9 cellular contexts compared by ENCODE assay signal in the genomic region with DNA sequence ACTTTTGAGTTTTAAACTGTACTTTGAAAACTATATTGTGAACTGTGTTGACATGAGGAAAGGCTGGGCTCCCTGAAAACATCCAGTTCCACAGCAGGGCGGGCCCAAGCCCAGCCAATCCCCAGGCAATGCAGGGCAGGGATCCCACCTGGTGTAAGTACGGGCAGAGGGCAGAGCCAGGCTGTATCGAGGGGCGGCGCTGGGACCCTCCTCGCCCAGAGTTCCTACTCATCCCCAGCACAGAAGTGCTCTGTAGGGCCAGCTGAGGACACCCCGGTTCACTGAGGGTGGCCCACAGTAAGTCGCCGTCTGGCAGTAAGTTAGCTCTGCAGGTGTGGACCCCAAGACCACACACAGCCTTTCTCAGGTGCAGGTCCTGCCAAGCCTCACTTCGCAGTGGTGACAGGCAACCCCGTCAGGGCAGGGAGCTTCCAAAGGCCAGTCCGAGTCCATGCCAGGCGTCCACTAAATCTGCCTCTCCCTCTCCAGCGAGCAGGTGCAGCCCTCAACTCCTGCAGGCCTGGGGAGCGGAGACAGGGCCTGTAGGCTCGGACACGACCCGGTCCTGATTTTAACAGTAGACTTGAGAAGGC. TPM values are rescaled to one million over a fixed set of nuclear protein-coding genes. Genes with fewer than 3 reads are reported as not detected.
DNase-seq lines count a peak whose midpoint lies in the region; TF ChIP-seq lines count a peak whose summit lies in the region.
"Had no signal": no experiment of that assay in that cellular context is flagged by ENCODE, and none has a peak within 500 bp of the region (broad histone marks: within the 10 kb centered on the region; RNA-seq: fewer than 3 reads in every experiment).

No MANE protein-coding gene starts in this region.

- POLR2A ChIA-PET in CD8-positive, alpha-beta memory T cell (lab: Charles Lee): interaction anchor here (0.8 to 0.9 kb wide), 2 partner anchors 9 to 128 kb away, joined by 3 read pairs; a partner anchor contains a TSS

- H3K4me1 ChIP-seq in CD8-positive, alpha-beta memory T cell (ENCODE audit: insufficient read depth, low read length): peaks cover 12% of the 10 kb centered on the region
- peaks cover 2% of the 10 kb centered on the region for H3K4me1 ChIP-seq in osteoblast (ENCODE audit: insufficient read depth, low read length)

- peak overlapping the region; percentile 60 for H3K27ac ChIP-seq in CD8-positive, alpha-beta memory T cell (ENCODE audit: low read depth, low read length)
- peak overlapping the region in 31 of 59 donors; percentile 29 to 93 (median 74) for H3K27ac ChIP-seq in dorsolateral prefrontal cortex
- H3K27ac ChIP-seq in osteoblast (ENCODE audit: low read depth, low read length): no peak overlapping the region

- no peaks in the 10 kb centered on the region for H3K27me3 Mint-ChIP-seq in CD8-positive, alpha-beta memory T cell

- H3K4me3 ChIP-seq in CD8-positive, alpha-beta memory T cell (ENCODE audit: low read length): no peak overlapping the region
- H3K4me3 ChIP-seq in NB4 (ENCODE audit: low read depth, low read length) (peak overlapping the region; percentile 49), dorsolateral prefrontal cortex (peak overlapping the region in 29 of 59 donors; percentile 42 to 78 (median 68)), osteoblast (ENCODE audit: insufficient read depth, low read length) (no peak overlapping the region)

- H2AFZ ChIP-seq in osteoblast (ENCODE audit: low read length): no peak overlapping the region

- no peak overlapping the region for H3K4me2 ChIP-seq in osteoblast (ENCODE audit: insufficient read depth, low read length)

- peak overlapping the region in 6 of 8 donors; percentile 67 to 88 (median 83) for H3K27ac Mint-ChIP-seq in CD8-positive, alpha-beta memory T cell

- no peaks in the 10 kb centered on the region for H3K36me3 ChIP-seq in CD8-positive, alpha-beta memory T cell (ENCODE audit: insufficient read depth, low read length)
- no peaks in the 10 kb centered on the region for H3K36me3 ChIP-seq in osteoblast (ENCODE audit: insufficient read depth, low read length)

- DNase-seq in CD8-positive, alpha-beta memory T cell: no peak
- DNase-seq in NB4 (ENCODE audit: low read depth) (no peak), dorsolateral prefrontal cortex (no peak), osteoblast (ENCODE audit: insufficient read length, low spot score, missing footprints) (peak; percentile 87), NCI-H2107 treated with DMSO at 0.1 percent for 48 hours (lab: John Stamatoyannopoulos, UW; ENCODE audit: unreplicated experiment) (no peak), DMS 273 treated with DMSO at 0.1 percent for 48 hours (lab: John Stamatoyannopoulos, UW) (no peak), HPDE6-E6E7 (ENCODE audit: extremely low spot score) (no peak), DMS79 (lab: John Stamatoyannopoulos, UW) (no peak)
- DNase-seq: stimulated activated CD4-positive, alpha-beta T cell treated with anti-CD3 and anti-CD28 coated beads, Interleukin-2, amount 100 ng/mL, for 48 hours had no signal

- no peaks in the 10 kb centered on the region for H3K27me3 ChIP-seq in CD8-positive, alpha-beta memory T cell (ENCODE audit: insufficient read depth, low read length, poor library complexity, severe bottlenecking)
- H3K27me3 ChIP-seq in dorsolateral prefrontal cortex: no peaks in the 10 kb centered on the region
- H3K27me3 ChIP-seq in osteoblast (ENCODE audit: insufficient read depth, low read length): peaks cover 14% of the 10 kb centered on the region

- CTCF ChIA-PET in CD8-positive, alpha-beta memory T cell (lab: Charles Lee): interaction anchor here (1.4 to 3.0 kb wide), 3 partner anchors 8 to 156 kb away, joined by 3 to 17 read pairs (median 11); a partner anchor contains a TSS

- H3K9me3 Mint-ChIP-seq in CD8-positive, alpha-beta memory T cell: no peaks in the 10 kb centered on the region

- H4K20me1 ChIP-seq in osteoblast (ENCODE audit: insufficient read depth, low read length): peaks cover 2% of the 10 kb centered on the region

- intact Hi-C loops in dorsolateral prefrontal cortex (cut with DNase I): no loop called here

- no peaks in the 10 kb centered on the region for H3K9me3 ChIP-seq in CD8-positive, alpha-beta memory T cell (ENCODE audit: low read length)
- H3K9me3 ChIP-seq in osteoblast (ENCODE audit: low read depth, low read length): no peaks in the 10 kb centered on the region

- no peaks in the 10 kb centered on the region for H3K79me2 ChIP-seq in osteoblast (ENCODE audit: insufficient read depth, low read length)

- TF ChIP-seq CTCF in NB4 (IDR thresholded peaks at IDR 0.05; ENCODE audit: low read depth, low read length) (no peak), dorsolateral prefrontal cortex (IDR thresholded peaks at IDR 0.05 in 54 of 56, conservative IDR thresholded peaks at IDR 0.05 in 2 of 56; ENCODE audit: low read depth in 1 of 56, partially characterized antibody in 56 of 56) (no peak), osteoblast (IDR thresholded peaks at IDR 0.05; ENCODE audit: extremely low read depth, low read depth, low read length) (no peak)

- peaks cover 0 to 8% (median 0%) of the 10 kb centered on the region in 3 donors for H3K36me3 Mint-ChIP-seq in CD8-positive, alpha-beta memory T cell

- peaks cover 0 to 10% (median 3%) of the 10 kb centered on the region in 3 donors for H3K4me1 Mint-ChIP-seq in CD8-positive, alpha-beta memory T cell

- no peak for TF ChIP-seq POLR2A in NB4 (IDR thresholded peaks at IDR 0.05; ENCODE audit: extremely low read depth, insufficient read length)

- H3K4me3 Mint-ChIP-seq in CD8-positive, alpha-beta memory T cell: peak overlapping the region; percentile 39 to 82 (median 74)

RNA-seq across cellular contexts. Expression of a gene that starts 6.4 kb away (rescaled TPM):
- 10 to 100 TPM; 20.4 to 20.7 TPM for total RNA-seq in CD8-positive, alpha-beta memory T cell
- polyA plus RNA-seq in CD8-positive, alpha-beta memory T cell: 39.7 TPM
- total RNA-seq in dorsolateral prefrontal cortex (10 to 100 TPM in 34 of 120 experiments, 1 to 10 TPM in 86; 4.1 to 15.0 (median 8.8) TPM), osteoblast (2.4 and 6.2 TPM in 2 replicates)

RNA-seq across cellular contexts. Expression of a gene that starts 6.6 kb away (rescaled TPM):
- 1 to 10 TPM; 1.2 to 2.4 TPM for total RNA-seq in CD8-positive, alpha-beta memory T cell
- polyA plus RNA-seq in CD8-positive, alpha-beta memory T cell: 1.1 TPM
- total RNA-seq in dorsolateral prefrontal cortex (1 to 10 TPM in 17 of 120 experiments, under 1 TPM in 67, not detected in 36; 0.20 to 2.8 (median 0.70) TPM), osteoblast (0.29 and 0.36 TPM in 2 replicates)

RNA-seq across cellular contexts. Expression of a gene that starts 9.1 kb away (rescaled TPM):
- total RNA-seq in CD8-positive, alpha-beta memory T cell: 10 to 100 TPM; 47.3 to 49.8 TPM
- 17.7 TPM for polyA plus RNA-seq in CD8-positive, alpha-beta memory T cell
- total RNA-seq in dorsolateral prefrontal cortex (10 to 100 TPM; 24.7 to 43.4 (median 32.3) TPM), osteoblast (23.9 and 27.5 TPM in 2 replicates)

RNA-seq across cellular contexts. Expression of a gene that starts 29.8 kb away (rescaled TPM):
- 1 to 10 TPM; 1.8 to 2.1 TPM for total RNA-seq in CD8-positive, alpha-beta memory T cell
- polyA plus RNA-seq in CD8-positive, alpha-beta memory T cell: 0.81 TPM
- total RNA-seq in dorsolateral prefrontal cortex (1 to 10 TPM; 1.5 to 6.7 (median 3.8) TPM), osteoblast (0.88 and 1.1 TPM in 2 replicates)

RNA-seq across cellular contexts. Expression of a gene that starts 31.8 kb away (rescaled TPM):
- 10 to 100 TPM; 86.9 to 91.5 TPM for total RNA-seq in CD8-positive, alpha-beta memory T cell
- 22.5 TPM for polyA plus RNA-seq in CD8-positive, alpha-beta memory T cell
- total RNA-seq in dorsolateral prefrontal cortex (100 to 1,000 TPM in 19 of 120 experiments, 10 to 100 TPM in 101; 50.7 to 122 (median 86.8) TPM), osteoblast (28.6 and 35.7 TPM in 2 replicates)
